In the genomic region with DNA sequence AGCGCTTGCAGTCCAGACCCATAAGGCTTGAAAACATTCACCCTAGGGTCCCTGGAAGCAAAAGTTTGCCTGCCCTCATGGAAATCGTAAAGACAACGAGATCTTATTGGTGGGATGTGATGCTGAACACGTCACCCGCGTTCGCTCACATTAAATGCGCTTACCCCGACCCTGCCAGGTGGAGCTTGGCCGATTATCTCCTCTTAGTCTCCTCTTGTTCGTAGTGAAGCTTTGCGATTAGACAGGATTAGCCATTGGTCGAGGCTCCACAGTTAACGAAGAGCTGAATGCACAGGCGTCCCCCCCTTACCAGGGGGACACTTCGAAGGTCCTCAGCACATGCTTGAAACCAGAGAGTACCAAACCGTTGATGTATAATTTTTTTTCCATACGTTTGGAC, we compare ENCODE assay signal across 15 cellular contexts. TPM values are rescaled to one million over a fixed set of nuclear protein-coding genes. Genes with fewer than 3 reads are reported as not detected.
DNase-seq lines count a peak whose midpoint lies in the region; ATAC-seq and TF ChIP-seq lines count a peak whose summit lies in the region.
"Had no signal": no experiment of that assay in that cellular context is flagged by ENCODE, and none has a peak within 500 bp of the region (broad histone marks: within the 10 kb centered on the region; RNA-seq: fewer than 3 reads in every experiment).

No MANE protein-coding gene starts in this region.

- no peak for ATAC-seq in activated CD8-positive, alpha-beta T cell treated with anti-CD3 and anti-CD28 coated beads for 36 hours
- ATAC-seq in activated CD8-positive, alpha-beta T cell treated with anti-CD3 and anti-CD28 coated beads, Interleukin-2, amount 10 ng/mL, durations not matched to agents 7 days and 5 days: no peak
- ATAC-seq: GM23338 had no signal

- H2BK5ac ChIP-seq in H9 (ENCODE audit: insufficient read length, low read length): no peak overlapping the region

- no peak overlapping the region for H4K5ac ChIP-seq in H9 (ENCODE audit: insufficient read length, low read depth, low read length)

- H4K20me1 ChIP-seq in H9 (ENCODE audit: control insufficient read depth, insufficient read depth, insufficient read length): no peaks in the 10 kb centered on the region

- no peak overlapping the region for H3K9ac ChIP-seq in H9 (ENCODE audit: extremely low read depth, insufficient read length, low read length)

- H3K4ac ChIP-seq in H9 (ENCODE audit: low read depth, low read length): no peak overlapping the region

- no peak overlapping the region for H2AK5ac ChIP-seq in H9 (ENCODE audit: insufficient read length, low read length)

- peaks cover 2% of the 10 kb centered on the region for H3K23me2 ChIP-seq in H9 (ENCODE audit: insufficient read length, low read depth, low read length, poor library complexity, severe bottlenecking)

- H3K4me2 ChIP-seq in H9 (ENCODE audit: insufficient read depth, insufficient read length, low read length): no peak overlapping the region
- H3K4me2 ChIP-seq: BLaER1 treated with 17β-estradiol and CSF1 and Interleukin-3, amounts not matched to agents 10 nM and 100 nM; GM23338 had no signal

- no peak overlapping the region for H4K91ac ChIP-seq in H9 (ENCODE audit: insufficient read length, low read depth, low read length)

- no CpG with 5 or more reads among the region's 18 CpGs for WGBS in H9 (ENCODE audit: extremely low coverage, insufficient read length, low lambda C conversion rate)
- 94 to 98% (median 95%) methylated on average over 18 of the region's 18 CpGs for whole genome bisulfite sequencing in adrenal gland, 4 donors

- no peak overlapping the region for H3K27ac ChIP-seq in H9 (ENCODE audit: insufficient read length, low read depth, low read length)
- H3K27ac ChIP-seq in adrenal gland: no peak overlapping the region

- H2BK20ac ChIP-seq in H9 (ENCODE audit: low read depth, low read length, poor library complexity, severe bottlenecking): no peak overlapping the region

- H3K9me3 ChIP-seq in H9 (ENCODE audit: control insufficient read depth, low read depth, low read length) (no peaks in the 10 kb centered on the region), adrenal gland (replicated peaks in 1 of 3) (no peaks in the 10 kb centered on the region)
- H3K9me3 ChIP-seq: BLaER1 treated with 17β-estradiol and CSF1 and Interleukin-3, amounts not matched to agents 10 nM and 100 nM had no signal

- no peak overlapping the region for H2BK15ac ChIP-seq in H9 (ENCODE audit: low read depth, low read length)

- no peak overlapping the region for H3K4me3 ChIP-seq in adrenal gland
- H3K4me3 ChIP-seq: BLaER1 treated with 17β-estradiol and CSF1 and Interleukin-3, amounts not matched to agents 10 nM and 100 nM; GM23338 had no signal

- H2BK12ac ChIP-seq in H9 (ENCODE audit: insufficient read length, low read depth, low read length): no peak overlapping the region

- no peak overlapping the region for H2BK120ac ChIP-seq in H9 (ENCODE audit: low read depth, low read length, poor library complexity, severe bottlenecking)

- no peaks in the 10 kb centered on the region for H3K9me3 Mint-ChIP-seq in activated CD8-positive, alpha-beta T cell treated with anti-CD3 and anti-CD28 coated beads for 36 hours
- H3K9me3 Mint-ChIP-seq in activated CD8-positive, alpha-beta T cell treated with anti-CD3 and anti-CD28 coated beads, Interleukin-2, amount 10 ng/mL, durations not matched to agents 7 days and 5 days (ENCODE audit: insufficient read depth): no peaks in the 10 kb centered on the region
- no peaks in the 10 kb centered on the region for H3K9me3 Mint-ChIP-seq in H9
- H3K9me3 Mint-ChIP-seq: CD4-positive, CD25-positive, alpha-beta regulatory T cell; GM23338 had no signal

- H3K27me3 ChIP-seq in H9 (ENCODE audit: insufficient read depth, low read length) (no peaks in the 10 kb centered on the region), adrenal gland (no peaks in the 10 kb centered on the region)
- H3K27me3 ChIP-seq: BLaER1 treated with 17β-estradiol and CSF1 and Interleukin-3, amounts not matched to agents 10 nM and 100 nM had no signal

- H3T11ph ChIP-seq in H9 (ENCODE audit: low read length): no peak overlapping the region

- H3K79me1 ChIP-seq in H9 (ENCODE audit: insufficient read depth, low read depth, low read length, poor library complexity, severe bottlenecking): no peaks in the 10 kb centered on the region

- no peak overlapping the region for H3K14ac ChIP-seq in H9 (ENCODE audit: insufficient read depth, low read length)

- DNase-seq in activated CD8-positive, alpha-beta T cell treated with anti-CD3 and anti-CD28 coated beads for 36 hours: no peak
- DNase-seq in activated CD8-positive, alpha-beta T cell treated with anti-CD3 and anti-CD28 coated beads, Interleukin-2, amount 10 ng/mL, durations not matched to agents 7 days and 5 days: no peak
- DNase-seq in H9 (no peak), NCI-H82 treated with DMSO at 0.1 percent for 48 hours (lab: John Stamatoyannopoulos, UW; ENCODE audit: unreplicated experiment) (peak; percentile 93), NCI-H2029 treated with DMSO at 0.1 percent for 48 hours (lab: John Stamatoyannopoulos, UW) (no peak), posterior cingulate gyrus (no peak), adrenal gland (no peak)
- DNase-seq: ACHN; CD4-positive, CD25-positive, alpha-beta regulatory T cell; DND-41; GDM1; H7 had no signal

- H3K56ac ChIP-seq in H9 (ENCODE audit: insufficient read length, low read depth, low read length): no peak overlapping the region

- no peak overlapping the region for H3K18ac ChIP-seq in H9 (ENCODE audit: insufficient read length, low read depth, low read length)

- no peaks in the 10 kb centered on the region for H3K27me3 Mint-ChIP-seq in activated CD8-positive, alpha-beta T cell treated with anti-CD3 and anti-CD28 coated beads for 36 hours
- no peaks in the 10 kb centered on the region for H3K27me3 Mint-ChIP-seq in activated CD8-positive, alpha-beta T cell treated with anti-CD3 and anti-CD28 coated beads, Interleukin-2, amount 10 ng/mL, durations not matched to agents 7 days and 5 days (ENCODE audit: low read depth)
- no peaks in the 10 kb centered on the region; the same call in 1 of the 2 replicates for H3K27me3 Mint-ChIP-seq in H9 (ENCODE audit: low read depth)
- H3K27me3 Mint-ChIP-seq: CD4-positive, CD25-positive, alpha-beta regulatory T cell had no signal

- H4K8ac ChIP-seq in H9 (replicated peaks; ENCODE audit: insufficient read length, low read depth, low read length): no peak overlapping the region

- H2AFZ ChIP-seq in H9 (ENCODE audit: low read length): no peak overlapping the region
- H2AFZ ChIP-seq: GM23338 had no signal

- H3K4me3 Mint-ChIP-seq in activated CD8-positive, alpha-beta T cell treated with anti-CD3 and anti-CD28 coated beads for 36 hours: no peak overlapping the region
- H3K4me3 Mint-ChIP-seq in activated CD8-positive, alpha-beta T cell treated with anti-CD3 and anti-CD28 coated beads, Interleukin-2, amount 10 ng/mL, durations not matched to agents 7 days and 5 days: no peak overlapping the region
- H3K4me3 Mint-ChIP-seq in H9: no peak overlapping the region
- H3K4me3 Mint-ChIP-seq: CD4-positive, CD25-positive, alpha-beta regulatory T cell; GM23338 had no signal

- no peak for TF ChIP-seq POLR2A in adrenal gland (IDR thresholded peaks at IDR 0.05)

- peaks cover 65% of the 10 kb centered on the region for H3K36me3 Mint-ChIP-seq in activated CD8-positive, alpha-beta T cell treated with anti-CD3 and anti-CD28 coated beads for 36 hours (ENCODE audit: low read depth)
- peaks cover 58% of the 10 kb centered on the region for H3K36me3 Mint-ChIP-seq in activated CD8-positive, alpha-beta T cell treated with anti-CD3 and anti-CD28 coated beads, Interleukin-2, amount 10 ng/mL, durations not matched to agents 7 days and 5 days (ENCODE audit: low read depth)
- peaks cover 39 to 85% (median 71%) of the 10 kb centered on the region in 3 experiments for H3K36me3 Mint-ChIP-seq in H9 (ENCODE audit: insufficient read depth in 1 of 3, low read depth in 3 of 3)

- TF ChIP-seq CTCF in activated CD8-positive, alpha-beta T cell treated with anti-CD3 and anti-CD28 coated beads for 36 hours (IDR thresholded peaks at IDR 0.05): no peak
- TF ChIP-seq CTCF in H9 (conservative IDR thresholded peaks at IDR 0.05) (no peak), adrenal gland (IDR thresholded peaks at IDR 0.05) (no peak)

- no peaks in the 10 kb centered on the region for H3K4me1 Mint-ChIP-seq in activated CD8-positive, alpha-beta T cell treated with anti-CD3 and anti-CD28 coated beads for 36 hours (ENCODE audit: low read depth)
- no peaks in the 10 kb centered on the region for H3K4me1 Mint-ChIP-seq in activated CD8-positive, alpha-beta T cell treated with anti-CD3 and anti-CD28 coated beads, Interleukin-2, amount 10 ng/mL, durations not matched to agents 7 days and 5 days (ENCODE audit: low read depth)
- H3K4me1 Mint-ChIP-seq in H9: no peaks in the 10 kb centered on the region

- H3K23ac ChIP-seq in H9 (ENCODE audit: insufficient read length, low read depth, low read length): no peak overlapping the region

- no peaks in the 10 kb centered on the region for H3K79me2 ChIP-seq in H9 (ENCODE audit: insufficient read depth, low read length)

- intact Hi-C loops in activated CD8-positive, alpha-beta T cell treated with anti-CD3 and anti-CD28 coated beads for 36 hours (cut with micrococcal nuclease): no loop called here
- intact Hi-C loops in posterior cingulate gyrus (cut with DNase I): no loop called here
- intact Hi-C loops in adrenal gland (cut with DNase I): no loop called here

- H3K4me1 ChIP-seq in H9 (ENCODE audit: insufficient read depth, low read length) (no peaks in the 10 kb centered on the region), adrenal gland (replicated peaks in 1 of 2) (no peaks in the 10 kb centered on the region)

- CTCF ChIA-PET in activated CD8-positive, alpha-beta T cell treated with anti-CD3 and anti-CD28 coated beads for 36 hours (lab: Charles Lee): interaction anchor here (0.8 kb wide), 1 partner anchor 12 kb away, joined by 3 read pairs; no protein-coding TSS in a partner anchor
- CTCF ChIA-PET in activated CD8-positive, alpha-beta T cell treated with anti-CD3 and anti-CD28 coated beads, Interleukin-2, amount 10 ng/mL, durations not matched to agents 7 days and 5 days (lab: Charles Lee): no interaction called here

- H3K36me3 ChIP-seq in adrenal gland (replicated peaks in 1 of 2): no peaks in the 10 kb centered on the region

- H3K27ac Mint-ChIP-seq in activated CD8-positive, alpha-beta T cell treated with anti-CD3 and anti-CD28 coated beads for 36 hours: peak overlapping the region; percentile 16
- H3K27ac Mint-ChIP-seq in activated CD8-positive, alpha-beta T cell treated with anti-CD3 and anti-CD28 coated beads, Interleukin-2, amount 10 ng/mL, durations not matched to agents 7 days and 5 days: no peak overlapping the region
- peak overlapping the region in 2 of 3 experiments; percentile 23 to 30; a peak in 1 of 7 replicates for H3K27ac Mint-ChIP-seq in H9
- H3K27ac Mint-ChIP-seq: CD4-positive, CD25-positive, alpha-beta regulatory T cell; GM23338 had no signal

- POLR2A ChIA-PET in activated CD8-positive, alpha-beta T cell treated with anti-CD3 and anti-CD28 coated beads for 36 hours (lab: Charles Lee): interaction anchor here (0.7 to 1.8 kb wide), 3 partner anchors 11 to 38 kb away, joined by 3 to 8 read pairs (median 4); no protein-coding TSS in a partner anchor
- POLR2A ChIA-PET in activated CD8-positive, alpha-beta T cell treated with anti-CD3 and anti-CD28 coated beads, Interleukin-2, amount 10 ng/mL, durations not matched to agents 7 days and 5 days (lab: Charles Lee): no interaction called here

RNA-seq across cellular contexts. Expression of gene KDM4B, which starts 16.0 kb away (rescaled TPM):
- 10 to 100 TPM; 46.3 to 46.6 TPM for total RNA-seq in activated CD8-positive, alpha-beta T cell treated with anti-CD3 and anti-CD28 coated beads for 36 hours
- total RNA-seq in activated CD8-positive, alpha-beta T cell treated with anti-CD3 and anti-CD28 coated beads, Interleukin-2, amount 10 ng/mL, durations not matched to agents 7 days and 5 days: 10 to 100 TPM; 44.9 to 47.0 TPM
- total RNA-seq in H9 (2021) (41.8 and 43.7 TPM in 2 replicates), adrenal gland (10 to 100 TPM; 30.4 to 65.1 (median 48.5) TPM)
- polyA plus RNA-seq in adrenal gland: 10 to 100 TPM; 11.4 to 46.6 (median 23.5) TPM

RNA-seq across cellular contexts. Expression of gene UHRF1, which starts 43.6 kb away (rescaled TPM):
- total RNA-seq in activated CD8-positive, alpha-beta T cell treated with anti-CD3 and anti-CD28 coated beads for 36 hours: 100 to 1,000 TPM; 173 to 175 TPM
- total RNA-seq in activated CD8-positive, alpha-beta T cell treated with anti-CD3 and anti-CD28 coated beads, Interleukin-2, amount 10 ng/mL, durations not matched to agents 7 days and 5 days: 100 to 1,000 TPM; 173 to 180 TPM
- total RNA-seq in H9 (2021) (106 and 111 TPM in 2 replicates), adrenal gland (1 to 10 TPM in 5 of 8 donors, under 1 TPM in 3; 0.87 to 2.6 (median 1.2) TPM)
- polyA plus RNA-seq in adrenal gland: 1 to 10 TPM in 1 of 3 donors, under 1 TPM in 2; 0.56 to 1.2 (median 0.88) TPM

RNA-seq across cellular contexts. Expression of gene ARRDC5, which starts 50.2 kb away (rescaled TPM):
- total RNA-seq in activated CD8-positive, alpha-beta T cell treated with anti-CD3 and anti-CD28 coated beads for 36 hours: under 1 TPM; 0.18 to 0.20 TPM
- under 1 TPM; 0.55 to 0.81 TPM for total RNA-seq in activated CD8-positive, alpha-beta T cell treated with anti-CD3 and anti-CD28 coated beads, Interleukin-2, amount 10 ng/mL, durations not matched to agents 7 days and 5 days
- total RNA-seq in H9 (2021) (not detected in 2 replicates), adrenal gland (under 1 TPM in 7 of 8 donors, not detected in 1; 0.14 to 0.69 (median 0.21) TPM)
- polyA plus RNA-seq in adrenal gland: 1 to 10 TPM in 1 of 3 donors, under 1 TPM in 1, not detected in 1; 0.27 to 1.1 TPM
- total RNA-seq: A172, GM23338, H7 had no signal
- polyA plus RNA-seq: GM23338 had no signal

Comparison
In these comparisons a context has a peak if more than half of its experiments do, and no peak if none do; other contexts are left out.
1. RNA of gene UHRF1, which starts 43.6 kb away (total RNA-seq): 173 to 180 TPM in activated CD8-positive, alpha-beta T cell treated with anti-CD3 and anti-CD28 coated beads, Interleukin-2, amount 10 ng/mL, durations not matched to agents 7 days and 5 days, 173 to 175 TPM in activated CD8-positive, alpha-beta T cell treated with anti-CD3 and anti-CD28 coated beads for 36 hours and 106 to 111 TPM in H9; 0.87 to 2.6 TPM in adrenal gland; every median in the first group is over 10 times any median in the second.